12 cellular contexts compared by ENCODE assay signal in genomic region chr1:66207484-66207883, GRCh38.
DNase-seq lines count a peak whose midpoint lies in the region; ATAC-seq and TF ChIP-seq lines count a peak whose summit lies in the region.
"Had no signal": no experiment of that assay in that cellular context is flagged by ENCODE, and none has a peak within 500 bp of the region (broad histone marks: within the 10 kb centered on the region; RNA-seq: fewer than 3 reads in every experiment).

No MANE protein-coding gene starts in this region.

- CTCF ChIA-PET in MCF 10A (lab: Yijun Ruan, JAX) = interaction anchor here (0.6 to 0.9 kb wide), 4 partner anchors 11 to 808 kb away, joined by 3 read pairs; no protein-coding TSS in a partner anchor

- no peak overlapping the region for H3K4me3 Mint-ChIP-seq in MCF 10A (ENCODE audit: unreplicated experiment)
- no peak overlapping the region for H3K4me3 Mint-ChIP-seq in brain
- H3K4me3 Mint-ChIP-seq: activated naive CD8-positive, alpha-beta T cell treated with anti-CD3 and anti-CD28 coated beads, Interleukin-2, amount 10 ng/mL, durations not matched to agents 7 days and 5 days; T-helper 2 cell treated with Interferon-gamma antibody and Interleukin-4, amounts not matched to agents 5 μg/mL and 100 μg/mL, for 36 hours had no signal

- H3K27ac Mint-ChIP-seq in MCF 10A (ENCODE audit: low read depth, unreplicated experiment) (no peak overlapping the region), brain (peak overlapping the region in 3 of 5 experiments; percentile 30 to 75 (median 67))
- H3K27ac Mint-ChIP-seq: activated naive CD8-positive, alpha-beta T cell treated with anti-CD3 and anti-CD28 coated beads, Interleukin-2, amount 10 ng/mL, durations not matched to agents 7 days and 5 days; T-helper 2 cell treated with Interferon-gamma antibody and Interleukin-4, amounts not matched to agents 5 μg/mL and 100 μg/mL, for 36 hours had no signal

- no peak overlapping the region for H3K27ac ChIP-seq in breast epithelium
- H3K27ac ChIP-seq in left ventricle myocardium inferior (replicated peaks) = peak overlapping the region; percentile 66
- H3K27ac ChIP-seq in vagina = peak overlapping the region; percentile 52
- H3K27ac ChIP-seq: gastroesophageal sphincter had no signal

- BruUV-seq in MCF 10A (replicated peaks; lab: Mats Ljungman, UMichigan) = no TSS peak

- H3K9me3 Mint-ChIP-seq in MCF 10A (ENCODE audit: unreplicated experiment) (peaks cover 8% of the 10 kb centered on the region), brain (peaks cover 18 to 31% (median 28%) of the 10 kb centered on the region in 5 experiments)

- TF ChIP-seq POLR2A in breast epithelium (IDR thresholded peaks at IDR 0.05) (no peak), vagina (IDR thresholded peaks at IDR 0.05) (no peak)

- H3K27me3 Mint-ChIP-seq in MCF 10A (ENCODE audit: insufficient read depth, unreplicated experiment) (peaks cover 9% of the 10 kb centered on the region), brain (no peaks in the 10 kb centered on the region)
- H3K27me3 Mint-ChIP-seq: activated naive CD8-positive, alpha-beta T cell treated with anti-CD3 and anti-CD28 coated beads, Interleukin-2, amount 10 ng/mL, durations not matched to agents 7 days and 5 days had no signal

- ATAC-seq in HG02798 (IDR thresholded peaks at IDR 0.05; ENCODE audit: poor library complexity, unreplicated experiment) = no peak
- no peak for ATAC-seq in GM19023 (IDR thresholded peaks at IDR 0.05; ENCODE audit: unreplicated experiment)
- ATAC-seq: gastroesophageal sphincter had no signal

- TF ChIP-seq CTCF in MCF 10A (IDR thresholded peaks at IDR 0.05; ENCODE audit: unreplicated experiment) (no peak), breast epithelium (IDR thresholded peaks at IDR 0.05) (no peak), brain (conservative IDR thresholded peaks at IDR 0.05) (no peak), left ventricle myocardium inferior (IDR thresholded peaks at IDR 0.05; ENCODE audit: borderline replicate concordance) (no peak), vagina (IDR thresholded peaks at IDR 0.05) (no peak)

- H3K36me3 ChIP-seq in breast epithelium (no peaks in the 10 kb centered on the region), left ventricle myocardium inferior (no peaks in the 10 kb centered on the region), vagina (no peaks in the 10 kb centered on the region)
- H3K36me3 ChIP-seq: gastroesophageal sphincter had no signal

- H3K36me3 Mint-ChIP-seq in MCF 10A (ENCODE audit: insufficient read depth, unreplicated experiment) = no peaks in the 10 kb centered on the region
- H3K36me3 Mint-ChIP-seq in brain = peaks cover 26% of the 10 kb centered on the region
- H3K36me3 Mint-ChIP-seq: activated naive CD8-positive, alpha-beta T cell treated with anti-CD3 and anti-CD28 coated beads, Interleukin-2, amount 10 ng/mL, durations not matched to agents 7 days and 5 days had no signal

- H3K4me3 ChIP-seq in breast epithelium (no peak overlapping the region), left ventricle myocardium inferior (no peak overlapping the region), vagina (no peak overlapping the region)
- H3K4me3 ChIP-seq: gastroesophageal sphincter had no signal

- H3K4me1 ChIP-seq in breast epithelium = no peaks in the 10 kb centered on the region
- H3K4me1 ChIP-seq in left ventricle myocardium inferior = peaks cover 16% of the 10 kb centered on the region
- H3K4me1 ChIP-seq in vagina = no peaks in the 10 kb centered on the region

- POLR2A ChIA-PET in MCF 10A (lab: Yijun Ruan, JAX) = interaction anchor here (0.6 kb wide), 1 partner anchor 265 kb away, joined by 3 read pairs; no protein-coding TSS in a partner anchor

- intact Hi-C loops in MCF 10A (cut with micrococcal nuclease) = no loop called here
- intact Hi-C loops in breast epithelium (cut with DNase I; ENCODE audit: low total_unique reads) = no loop called here
- intact Hi-C loops in left ventricle myocardium inferior (cut with micrococcal nuclease) = no loop called here
- intact Hi-C loops in vagina (cut with DNase I) = no loop called here

- DNase-seq in MCF 10A (ENCODE audit: unreplicated experiment) (peak; percentile 12), breast epithelium (ENCODE audit: low spot score in 2 of 2) (no peak), left ventricle myocardium inferior (no peak), vagina (ENCODE audit: extremely low spot score in 2 of 2) (no peak), NCI-H2196 treated with DMSO at 0.1 percent for 48 hours (lab: John Stamatoyannopoulos, UW; ENCODE audit: unreplicated experiment) (no peak)
- DNase-seq: activated naive CD8-positive, alpha-beta T cell treated with anti-CD3 and anti-CD28 coated beads, Interleukin-2, amount 10 ng/mL, durations not matched to agents 7 days and 5 days; NCI-H1048 had no signal

- H3K27me3 ChIP-seq in breast epithelium = no peaks in the 10 kb centered on the region
- no peaks in the 10 kb centered on the region for H3K27me3 ChIP-seq in left ventricle myocardium inferior (ENCODE audit: low read depth)
- H3K27me3 ChIP-seq in vagina = no peaks in the 10 kb centered on the region
- H3K27me3 ChIP-seq: gastroesophageal sphincter had no signal

- H3K4me1 Mint-ChIP-seq in MCF 10A (ENCODE audit: insufficient read depth, unreplicated experiment) (no peaks in the 10 kb centered on the region), brain (peaks cover 10% of the 10 kb centered on the region)
- H3K4me1 Mint-ChIP-seq: activated naive CD8-positive, alpha-beta T cell treated with anti-CD3 and anti-CD28 coated beads, Interleukin-2, amount 10 ng/mL, durations not matched to agents 7 days and 5 days had no signal

- H3K9me3 ChIP-seq in breast epithelium = no peaks in the 10 kb centered on the region
- H3K9me3 ChIP-seq in left ventricle myocardium inferior (replicated peaks) = peaks cover 12% of the 10 kb centered on the region
- H3K9me3 ChIP-seq in vagina = no peaks in the 10 kb centered on the region
- H3K9me3 ChIP-seq: gastroesophageal sphincter had no signal

Comparison
In these comparisons a context has a peak if more than half of its experiments do, and no peak if none do; other contexts are left out.
1. H3K27ac ChIP-seq: peak in left ventricle myocardium inferior (single experiment) and vagina (single experiment); none in breast epithelium (0 of 2).